1 cellular context compared by ENCODE assay signal in the genomic region with DNA sequence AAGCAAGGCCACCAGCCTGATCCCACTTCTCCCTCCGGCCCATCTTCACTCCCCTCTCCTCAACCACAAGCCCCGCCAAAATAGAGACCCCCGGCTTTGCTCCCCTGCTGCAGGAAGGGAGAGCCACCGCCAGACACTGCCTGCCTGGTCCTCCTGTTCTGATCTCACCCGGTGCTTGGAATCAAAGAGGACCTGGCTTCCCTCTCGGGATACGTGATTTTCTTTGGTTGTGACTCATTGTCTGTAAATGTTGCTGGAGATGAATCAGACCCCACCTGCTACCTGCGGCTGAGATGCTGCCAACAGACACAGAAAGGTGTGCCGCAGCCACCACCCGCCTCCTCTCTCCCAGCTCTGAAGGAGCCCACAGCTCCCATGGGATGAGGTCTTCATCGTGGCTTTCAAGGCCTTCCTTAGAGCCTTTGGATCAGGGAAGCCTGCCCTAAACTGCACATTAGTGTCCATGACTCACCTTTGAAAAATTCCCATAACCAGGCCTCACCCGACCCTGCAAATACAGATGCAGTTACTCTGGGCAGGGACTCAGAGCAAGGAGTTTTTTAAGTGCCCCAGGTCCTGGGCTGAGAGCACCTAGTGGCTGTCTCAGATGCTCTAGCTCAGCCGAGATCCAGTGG.
TF ChIP-seq lines count a peak whose summit lies in the region.

No MANE protein-coding gene starts in this region.

TF ChIP-seq in HEK293, 187 proteins besides CTCF, POLR2A, EP300 and RAD21 (continued from another document):
- peak; percentile 65 for TF ChIP-seq KLF8 (tag by site-specific recombination; IDR thresholded peaks at IDR 0.05)
- TF ChIP-seq, protein P1, sequence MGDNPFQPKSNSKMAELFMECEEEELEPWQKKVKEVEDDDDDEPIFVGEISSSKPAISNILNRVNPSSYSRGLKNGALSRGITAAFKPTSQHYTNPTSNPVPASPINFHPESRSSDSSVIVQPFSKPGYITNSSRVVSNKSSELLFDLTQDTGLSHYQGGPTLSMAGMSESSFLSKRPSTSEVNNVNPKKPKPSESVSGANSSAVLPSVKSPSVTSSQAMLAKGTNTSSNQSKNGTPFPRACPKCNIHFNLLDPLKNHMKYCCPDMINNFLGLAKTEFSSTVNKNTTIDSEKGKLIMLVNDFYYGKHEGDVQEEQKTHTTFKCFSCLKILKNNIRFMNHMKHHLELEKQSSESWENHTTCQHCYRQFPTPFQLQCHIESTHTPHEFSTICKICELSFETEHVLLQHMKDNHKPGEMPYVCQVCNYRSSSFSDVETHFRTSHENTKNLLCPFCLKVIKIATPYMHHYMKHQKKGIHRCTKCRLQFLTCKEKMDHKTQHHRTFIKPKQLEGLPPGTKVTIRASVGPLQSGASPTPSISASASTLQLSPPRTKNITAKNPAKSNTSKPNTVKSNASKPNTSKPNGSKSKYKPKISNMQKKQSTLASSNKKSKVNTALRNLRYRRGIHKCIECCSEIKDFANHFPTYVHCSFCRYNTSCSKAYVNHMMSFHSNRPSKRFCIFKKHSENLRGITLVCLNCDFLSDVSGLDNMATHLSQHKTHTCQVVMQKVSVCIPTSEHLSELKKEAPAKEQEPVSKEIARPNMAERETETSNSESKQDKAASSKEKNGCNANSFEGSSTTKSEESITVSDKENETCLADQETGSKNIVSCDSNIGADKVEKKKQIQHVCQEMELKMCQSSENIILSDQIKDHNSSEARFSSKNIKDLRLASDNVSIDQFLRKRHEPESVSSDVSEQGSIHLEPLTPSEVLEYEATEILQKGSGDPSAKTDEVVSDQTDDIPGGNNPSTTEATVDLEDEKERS (tag by site-specific recombination; IDR thresholded peaks at IDR 0.05) = no peak
- peak; percentile 20 for TF ChIP-seq ZNF335 (tag by site-specific recombination; conservative IDR thresholded peaks at IDR 0.05)
- TF ChIP-seq, protein P2, sequence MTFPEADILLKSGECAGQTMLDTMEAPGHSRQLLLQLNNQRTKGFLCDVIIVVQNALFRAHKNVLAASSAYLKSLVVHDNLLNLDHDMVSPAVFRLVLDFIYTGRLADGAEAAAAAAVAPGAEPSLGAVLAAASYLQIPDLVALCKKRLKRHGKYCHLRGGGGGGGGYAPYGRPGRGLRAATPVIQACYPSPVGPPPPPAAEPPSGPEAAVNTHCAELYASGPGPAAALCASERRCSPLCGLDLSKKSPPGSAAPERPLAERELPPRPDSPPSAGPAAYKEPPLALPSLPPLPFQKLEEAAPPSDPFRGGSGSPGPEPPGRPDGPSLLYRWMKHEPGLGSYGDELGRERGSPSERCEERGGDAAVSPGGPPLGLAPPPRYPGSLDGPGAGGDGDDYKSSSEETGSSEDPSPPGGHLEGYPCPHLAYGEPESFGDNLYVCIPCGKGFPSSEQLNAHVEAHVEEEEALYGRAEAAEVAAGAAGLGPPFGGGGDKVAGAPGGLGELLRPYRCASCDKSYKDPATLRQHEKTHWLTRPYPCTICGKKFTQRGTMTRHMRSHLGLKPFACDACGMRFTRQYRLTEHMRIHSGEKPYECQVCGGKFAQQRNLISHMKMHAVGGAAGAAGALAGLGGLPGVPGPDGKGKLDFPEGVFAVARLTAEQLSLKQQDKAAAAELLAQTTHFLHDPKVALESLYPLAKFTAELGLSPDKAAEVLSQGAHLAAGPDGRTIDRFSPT (tag by site-specific recombination; IDR thresholded peaks at IDR 0.05) = peak; percentile 17; the same call in 1 of the 2 replicates
- TF ChIP-seq ZNF114 (tag by site-specific recombination; IDR thresholded peaks at IDR 0.05) = no peak
- no peak for TF ChIP-seq ZFP69B (tag by site-specific recombination; IDR thresholded peaks at IDR 0.05)
- TF ChIP-seq ZNF366 (tag by site-specific recombination; conservative IDR thresholded peaks at IDR 0.05) = peak; percentile 79
- TF ChIP-seq, protein P3, sequence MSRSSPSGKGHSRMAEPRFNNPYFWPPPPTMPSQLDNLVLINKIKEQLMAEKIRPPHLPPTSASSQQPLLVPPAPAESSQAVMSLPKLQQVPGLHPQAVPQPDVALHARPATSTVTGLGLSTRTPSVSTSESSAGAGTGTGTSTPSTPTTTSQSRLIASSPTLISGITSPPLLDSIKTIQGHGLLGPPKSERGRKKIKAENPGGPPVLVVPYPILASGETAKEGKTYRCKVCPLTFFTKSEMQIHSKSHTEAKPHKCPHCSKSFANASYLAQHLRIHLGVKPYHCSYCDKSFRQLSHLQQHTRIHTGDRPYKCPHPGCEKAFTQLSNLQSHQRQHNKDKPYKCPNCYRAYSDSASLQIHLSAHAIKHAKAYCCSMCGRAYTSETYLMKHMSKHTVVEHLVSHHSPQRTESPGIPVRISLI (tag by site-specific recombination; IDR thresholded peaks at IDR 0.05) = 0 out of 2 replicates have a peak, but pooled peaks have one; percentile 40
- peak; percentile 29; the same call in 1 of the 2 replicates for TF ChIP-seq ZNF394 (tag by site-specific recombination; IDR thresholded peaks at IDR 0.05; ENCODE audit: borderline replicate concordance)
- TF ChIP-seq TCF7L2 (IDR thresholded peaks at IDR 0.05; ENCODE audit: borderline replicate concordance, low read depth, low read length) = no peak
- TF ChIP-seq ZNF529 (tag by site-specific recombination; IDR thresholded peaks at IDR 0.05; ENCODE audit: insufficient replicate concordance) = no peak
- peak; percentile 88 for TF ChIP-seq ZFP37 (tag by site-specific recombination; IDR thresholded peaks at IDR 0.05)
